2 cellular contexts compared by ENCODE assay signal in genomic region chr17:39278246-39278645, GRCh38. TPM values are rescaled to one million over a fixed set of nuclear protein-coding genes. Genes with fewer than 3 reads are reported as not detected.
"Had no signal": no experiment of that assay in that cellular context is flagged by ENCODE, and none has a peak within 500 bp of the region (broad histone marks: within the 10 kb centered on the region; RNA-seq: fewer than 3 reads in every experiment).

No MANE protein-coding gene starts in this region.

RNA-seq across cellular contexts. Expression of gene STAC2, which starts 52.5 kb away (rescaled TPM):
- total RNA-seq: PC-3, SK-MEL-5 had no signal
